In genomic region chr16:73737637-73738036, GRCh38 we compare ENCODE assay signal across 1 cellular context.
TF ChIP-seq lines count a peak whose summit lies in the region.

No MANE protein-coding gene starts in this region.

TF ChIP-seq in GM23338, 12 proteins besides CTCF, POLR2A, EP300 and RAD21 (continued from another document):
- no peak for TF ChIP-seq REST (IDR thresholded peaks at IDR 0.05; ENCODE audit: unreplicated experiment)
- TF ChIP-seq ETS1 (IDR thresholded peaks at IDR 0.05) = no peak
- no peak for TF ChIP-seq CREB1 (CRISPR knock-in tag; IDR thresholded peaks at IDR 0.05; ENCODE audit: low read depth)
- TF ChIP-seq JUNB (IDR thresholded peaks at IDR 0.05; ENCODE audit: unreplicated experiment) = no peak
- TF ChIP-seq STAT1 (IDR thresholded peaks at IDR 0.05; ENCODE audit: unreplicated experiment) = no peak
- TF ChIP-seq ZNF331 (CRISPR knock-in tag; IDR thresholded peaks at IDR 0.05; ENCODE audit: low read depth) = no peak
